2 cellular contexts compared by ENCODE assay signal in the genomic region with DNA sequence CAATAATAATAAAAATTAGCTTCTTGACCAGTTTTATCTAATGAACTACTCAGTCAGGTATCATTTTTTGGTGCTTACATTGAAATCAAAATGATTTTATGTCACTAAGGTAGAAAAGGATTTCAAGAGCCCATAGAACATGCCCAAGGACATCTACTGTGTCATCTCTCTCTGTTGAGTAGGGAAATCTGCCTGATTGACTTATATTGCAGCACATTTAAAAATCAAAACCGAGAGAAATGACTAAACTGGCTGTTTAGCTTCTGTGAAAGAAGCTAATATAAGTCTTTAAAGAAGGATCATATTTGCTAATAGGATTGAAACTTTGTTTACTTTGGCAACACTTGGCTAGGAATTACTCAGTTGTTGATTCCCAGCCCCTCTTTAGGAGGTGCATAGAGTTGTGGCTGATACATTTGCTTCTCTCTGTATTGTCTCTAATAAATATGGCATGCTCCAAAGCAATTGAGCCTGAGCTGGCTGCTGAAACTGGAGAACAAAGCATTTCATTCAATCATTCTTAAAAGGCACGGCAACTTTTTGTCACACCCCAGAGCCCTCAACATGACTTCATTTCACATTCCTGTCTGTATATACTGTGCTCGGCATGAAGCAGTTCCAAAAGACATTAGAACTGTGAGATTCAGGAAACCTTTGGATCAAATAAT.
TF ChIP-seq lines count a peak whose summit lies in the region.

No MANE protein-coding gene starts in this region.

TF ChIP-seq in GM12878, 131 proteins besides CTCF, POLR2A, EP300 and RAD21 (continued from another document):
- TF ChIP-seq USF2 (IDR thresholded peaks at IDR 0.05; ENCODE audit: borderline replicate concordance, low read depth, low read length): no peak
- TF ChIP-seq STAT3 (IDR thresholded peaks at IDR 0.05; ENCODE audit: low read depth, low read length): no peak
- TF ChIP-seq EGR1 (IDR thresholded peaks at IDR 0.05; ENCODE audit: borderline replicate concordance in 1 of 2, low read depth in 2 of 2, low read length in 2 of 2): no peak
- TF ChIP-seq, protein P1, sequence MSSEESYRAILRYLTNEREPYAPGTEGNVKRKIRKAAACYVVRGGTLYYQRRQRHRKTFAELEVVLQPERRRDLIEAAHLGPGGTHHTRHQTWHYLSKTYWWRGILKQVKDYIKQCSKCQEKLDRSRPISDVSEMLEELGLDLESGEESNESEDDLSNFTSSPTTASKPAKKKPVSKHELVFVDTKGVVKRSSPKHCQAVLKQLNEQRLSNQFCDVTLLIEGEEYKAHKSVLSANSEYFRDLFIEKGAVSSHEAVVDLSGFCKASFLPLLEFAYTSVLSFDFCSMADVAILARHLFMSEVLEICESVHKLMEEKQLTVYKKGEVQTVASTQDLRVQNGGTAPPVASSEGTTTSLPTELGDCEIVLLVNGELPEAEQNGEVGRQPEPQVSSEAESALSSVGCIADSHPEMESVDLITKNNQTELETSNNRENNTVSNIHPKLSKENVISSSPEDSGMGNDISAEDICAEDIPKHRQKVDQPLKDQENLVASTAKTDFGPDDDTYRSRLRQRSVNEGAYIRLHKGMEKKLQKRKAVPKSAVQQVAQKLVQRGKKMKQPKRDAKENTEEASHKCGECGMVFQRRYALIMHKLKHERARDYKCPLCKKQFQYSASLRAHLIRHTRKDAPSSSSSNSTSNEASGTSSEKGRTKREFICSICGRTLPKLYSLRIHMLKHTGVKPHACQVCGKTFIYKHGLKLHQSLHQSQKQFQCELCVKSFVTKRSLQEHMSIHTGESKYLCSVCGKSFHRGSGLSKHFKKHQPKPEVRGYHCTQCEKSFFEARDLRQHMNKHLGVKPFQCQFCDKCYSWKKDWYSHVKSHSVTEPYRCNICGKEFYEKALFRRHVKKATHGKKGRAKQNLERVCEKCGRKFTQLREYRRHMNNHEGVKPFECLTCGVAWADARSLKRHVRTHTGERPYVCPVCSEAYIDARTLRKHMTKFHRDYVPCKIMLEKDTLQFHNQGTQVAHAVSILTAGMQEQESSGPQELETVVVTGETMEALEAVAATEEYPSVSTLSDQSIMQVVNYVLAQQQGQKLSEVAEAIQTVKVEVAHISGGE (CRISPR knock-in tag; IDR thresholded peaks at IDR 0.05): no peak
- TF ChIP-seq ATF2 (IDR thresholded peaks at IDR 0.05; ENCODE audit: low read length): no peak
- TF ChIP-seq DPF2 (IDR thresholded peaks at IDR 0.05): no peak
TF ChIP-seq in GM12878: peak in this region for 1.

TF ChIP-seq in SK-N-SH, 30 proteins besides CTCF, POLR2A, EP300 and RAD21 (continued from another document):
- TF ChIP-seq IRF3 (IDR thresholded peaks at IDR 0.05; ENCODE audit: low read depth, low read length): no peak
